ENCODE assay signal across 10 cellular contexts in the genomic region with DNA sequence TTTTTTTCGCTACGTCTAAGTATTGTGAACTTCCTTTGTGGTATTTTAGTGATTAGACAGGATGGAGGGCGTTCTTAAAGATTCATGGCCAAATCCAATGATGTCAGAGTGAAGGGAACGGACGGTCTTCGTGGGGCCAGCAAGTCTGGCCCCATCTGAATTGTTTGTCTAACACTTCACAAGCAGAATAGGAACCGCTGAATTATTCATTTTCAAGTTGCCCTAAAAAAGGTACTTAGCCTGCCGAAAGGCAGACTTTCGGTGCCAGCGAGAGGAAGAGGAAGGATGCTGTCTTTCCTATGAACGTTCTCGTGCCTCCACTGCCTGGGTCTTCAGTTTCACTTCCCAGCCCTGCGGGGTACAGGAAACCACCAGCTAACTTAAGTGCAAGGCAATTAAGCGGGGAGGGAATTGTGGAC.
DNase-seq lines count a peak whose midpoint lies in the region; ATAC-seq, FAIRE-seq and TF ChIP-seq lines count a peak whose summit lies in the region.
"Had no signal": no experiment of that assay in that cellular context is flagged by ENCODE, and none has a peak within 500 bp of the region (broad histone marks: within the 10 kb centered on the region; RNA-seq: fewer than 3 reads in every experiment).

No MANE protein-coding gene starts in this region.

- no peak overlapping the region for H3K27ac ChIP-seq in CD8-positive, alpha-beta T cell (ENCODE audit: low read depth, low read length)
- no peak overlapping the region for H3K27ac ChIP-seq in small intestine (ENCODE audit: low read depth in 1 of 2, low read length in 1 of 2)
- H3K27ac ChIP-seq: gastrocnemius medialis had no signal

- peak overlapping the region; percentile 66 for H3K27ac Mint-ChIP-seq in CD8-positive, alpha-beta T cell

- 68 to 89% (median 68%) methylated on average over 14 of the region's 14 CpGs for WGBS in small intestine, 3 donors

- FAIRE-seq in small intestine (lab: Jason Lieb, UNC), result no peak

- no peaks in the 10 kb centered on the region for H3K9me3 ChIP-seq in CD8-positive, alpha-beta T cell (ENCODE audit: low read length)
- no peaks in the 10 kb centered on the region for H3K9me3 ChIP-seq in small intestine (ENCODE audit: control insufficient read depth, low read depth)
- H3K9me3 ChIP-seq: gastrocnemius medialis had no signal

- TF ChIP-seq CTCF in CD8-positive, alpha-beta T cell (IDR thresholded peaks at IDR 0.05), result no peak

- CTCF ChIA-PET in CD8-positive, alpha-beta T cell (lab: Charles Lee), result no interaction called here

- peak overlapping the region; percentile 10 for H3K4me3 ChIP-seq in CD8-positive, alpha-beta T cell (ENCODE audit: low read depth, low read length)
- H3K4me3 ChIP-seq in small intestine (ENCODE audit: low read depth in 1 of 2, low read length in 2 of 2), result no peak overlapping the region
- H3K4me3 ChIP-seq: gastrocnemius medialis had no signal

- H3K36me3 ChIP-seq in CD8-positive, alpha-beta T cell (ENCODE audit: insufficient read depth, low read length), result no peaks in the 10 kb centered on the region
- H3K36me3 ChIP-seq in small intestine (ENCODE audit: control insufficient read depth in 2 of 2, insufficient read depth in 2 of 2, low read length in 2 of 2), result no peaks in the 10 kb centered on the region
- H3K36me3 ChIP-seq: gastrocnemius medialis had no signal

- peak overlapping the region; percentile 75 for H3K4me3 Mint-ChIP-seq in CD8-positive, alpha-beta T cell

- H3K4me1 Mint-ChIP-seq in CD8-positive, alpha-beta T cell (ENCODE audit: low read depth), result peaks cover 11% of the 10 kb centered on the region

- no peak for DNase-seq in CD8-positive, alpha-beta T cell
- DNase-seq in SKM-1 (lab: John Stamatoyannopoulos, UW; ENCODE audit: unreplicated experiment) (peak; percentile 42), medulla oblongata (ENCODE audit: extremely low spot score) (peak; percentile 75), small intestine (no peak), hepatic stellate cell (ENCODE audit: low spot score) (no peak)
- DNase-seq: cerebellar nuclear complex, gastrocnemius medialis had no signal

- no peaks in the 10 kb centered on the region for H3K27me3 Mint-ChIP-seq in CD8-positive, alpha-beta T cell (ENCODE audit: low read depth)

- no peaks in the 10 kb centered on the region for H3K9me3 Mint-ChIP-seq in CD8-positive, alpha-beta T cell

- no peaks in the 10 kb centered on the region for H3K27me3 ChIP-seq in CD8-positive, alpha-beta T cell (ENCODE audit: insufficient read depth, low read length)
- no peaks in the 10 kb centered on the region for H3K27me3 ChIP-seq in small intestine (ENCODE audit: control insufficient read depth in 2 of 2, insufficient read depth in 2 of 2, low read length in 2 of 2)
- H3K27me3 ChIP-seq: gastrocnemius medialis had no signal

- peaks cover 10% of the 10 kb centered on the region for H3K4me1 ChIP-seq in CD8-positive, alpha-beta T cell (ENCODE audit: insufficient read depth, low read length)
- H3K4me1 ChIP-seq in small intestine (ENCODE audit: control insufficient read depth in 2 of 2, insufficient read depth in 1 of 2, low read depth in 1 of 2, low read length in 1 of 2), result no peaks in the 10 kb centered on the region

- intact Hi-C loops in CD8-positive, alpha-beta T cell (cut with DNase I, micrococcal nuclease), result no loop called here

- peaks cover 13% of the 10 kb centered on the region for H3K36me3 Mint-ChIP-seq in CD8-positive, alpha-beta T cell

- ATAC-seq in CD8-positive, alpha-beta T cell, result no peak
- peak; percentile 58 for ATAC-seq in GM21423 (IDR thresholded peaks at IDR 0.05; ENCODE audit: unreplicated experiment)
- ATAC-seq in HG02852 (IDR thresholded peaks at IDR 0.05; ENCODE audit: unreplicated experiment), result no peak
- no peak for ATAC-seq in HG03159 (IDR thresholded peaks at IDR 0.05; ENCODE audit: unreplicated experiment)
- ATAC-seq: gastrocnemius medialis had no signal

- POLR2A ChIA-PET in CD8-positive, alpha-beta T cell (lab: Charles Lee), result no interaction called here

Comparison
In these comparisons a context has a peak if more than half of its experiments do, and no peak if none do; other contexts are left out.
1. DNase-seq: peak in SKM-1 (single experiment) and medulla oblongata (single experiment); none in CD8-positive, alpha-beta T cell (0 of 7), small intestine (single experiment) and hepatic stellate cell (single experiment).